19 cellular contexts compared by ENCODE assay signal in the genomic region with DNA sequence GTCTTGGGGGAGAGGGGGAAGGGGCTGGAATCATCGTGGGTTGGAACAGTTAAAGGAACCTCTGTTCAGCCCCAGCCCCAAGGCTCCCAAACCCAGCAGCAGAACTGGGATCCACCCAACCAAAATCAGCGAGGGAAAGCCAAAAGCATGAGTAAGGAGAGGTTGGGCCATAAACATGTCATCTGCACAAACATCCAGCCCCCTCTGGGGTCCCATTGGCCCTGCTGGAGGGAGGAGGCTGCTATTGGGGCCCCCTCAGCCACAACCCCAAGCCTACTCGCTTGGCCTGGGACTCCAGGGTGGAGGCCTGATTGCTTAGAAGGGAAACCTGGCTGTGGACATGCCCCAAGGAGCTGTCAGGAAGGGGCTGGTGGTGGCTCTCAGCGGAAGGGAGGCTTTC.
"Had no signal": no experiment of that assay in that cellular context is flagged by ENCODE, and none has a peak within 500 bp of the region (broad histone marks: within the 10 kb centered on the region; RNA-seq: fewer than 3 reads in every experiment).

No MANE protein-coding gene starts in this region.

- H3K36me3 ChIP-seq: adrenal gland, esophagus muscularis mucosa, neutrophil, tibial nerve, vagina had no signal

- H3K4me1 ChIP-seq: adrenal gland, parathyroid adenoma had no signal

- H3K4me1 Mint-ChIP-seq: activated naive CD4-positive, alpha-beta T cell treated with anti-CD3 and anti-CD28 coated beads, Interleukin-2, amount 50 U/mL, for 24 hours had no signal

- H3K4me3 Mint-ChIP-seq: activated naive CD4-positive, alpha-beta T cell treated with anti-CD3 and anti-CD28 coated beads, Interleukin-2, amount 50 U/mL, for 24 hours; activated T-cell treated with anti-CD3 and anti-CD28 coated beads, Interleukin-2, amount 50 U/mL, for 72 hours; naive thymus-derived CD8-positive, alpha-beta T cell had no signal

- ATAC-seq: activated T-cell treated with anti-CD3 and anti-CD28 coated beads, Interleukin-2, amount 50 U/mL, for 72 hours; naive thymus-derived CD8-positive, alpha-beta T cell had no signal

- H3K27ac ChIP-seq: adrenal gland, neutrophil, parathyroid adenoma, vagina had no signal

- H3K36me3 Mint-ChIP-seq: activated naive CD4-positive, alpha-beta T cell treated with anti-CD3 and anti-CD28 coated beads, Interleukin-2, amount 50 U/mL, for 24 hours had no signal

- H3K4me3 ChIP-seq: adrenal gland, esophagus muscularis mucosa, tibial nerve, vagina had no signal

- H3K27me3 ChIP-seq: adrenal gland, neutrophil, tibial nerve, vagina had no signal

- DNase-seq: activated CD4-positive, alpha-beta T cell treated with anti-CD3 and anti-CD28 coated beads, Interleukin-2, amount 50 U/mL, for 4 hours; activated effector memory CD4-positive, alpha-beta T cell treated with anti-CD3 and anti-CD28 coated beads, Interleukin-2, amount 50 U/mL, for 16 hours; activated T-cell treated with anti-CD3 and anti-CD28 coated beads, Interleukin-2, amount 50 U/mL, for 72 hours; adrenal gland; effector CD8-positive, alpha-beta T cell; foreskin fibroblast; glutamatergic neuron; hippocampal formation; islet precursor cell; mesendoderm; naive thymus-derived CD8-positive, alpha-beta T cell; stimulated activated CD4-positive, alpha-beta T cell treated with anti-CD3 and anti-CD28 coated beads, Interleukin-2, amount 100 ng/mL, for 24 hours; stimulated activated naive CD4-positive, alpha-beta T cell treated with Interleukin-2 at 50 U/mL for 16 hours had no signal

- H3K9me3 ChIP-seq: adrenal gland, neutrophil, vagina had no signal

- H3K27ac Mint-ChIP-seq: activated naive CD4-positive, alpha-beta T cell treated with anti-CD3 and anti-CD28 coated beads, Interleukin-2, amount 50 U/mL, for 24 hours; activated T-cell treated with anti-CD3 and anti-CD28 coated beads, Interleukin-2, amount 50 U/mL, for 72 hours; naive thymus-derived CD8-positive, alpha-beta T cell had no signal
